Comparison of ENCODE assay signal across 1 cellular context in the genomic region with DNA sequence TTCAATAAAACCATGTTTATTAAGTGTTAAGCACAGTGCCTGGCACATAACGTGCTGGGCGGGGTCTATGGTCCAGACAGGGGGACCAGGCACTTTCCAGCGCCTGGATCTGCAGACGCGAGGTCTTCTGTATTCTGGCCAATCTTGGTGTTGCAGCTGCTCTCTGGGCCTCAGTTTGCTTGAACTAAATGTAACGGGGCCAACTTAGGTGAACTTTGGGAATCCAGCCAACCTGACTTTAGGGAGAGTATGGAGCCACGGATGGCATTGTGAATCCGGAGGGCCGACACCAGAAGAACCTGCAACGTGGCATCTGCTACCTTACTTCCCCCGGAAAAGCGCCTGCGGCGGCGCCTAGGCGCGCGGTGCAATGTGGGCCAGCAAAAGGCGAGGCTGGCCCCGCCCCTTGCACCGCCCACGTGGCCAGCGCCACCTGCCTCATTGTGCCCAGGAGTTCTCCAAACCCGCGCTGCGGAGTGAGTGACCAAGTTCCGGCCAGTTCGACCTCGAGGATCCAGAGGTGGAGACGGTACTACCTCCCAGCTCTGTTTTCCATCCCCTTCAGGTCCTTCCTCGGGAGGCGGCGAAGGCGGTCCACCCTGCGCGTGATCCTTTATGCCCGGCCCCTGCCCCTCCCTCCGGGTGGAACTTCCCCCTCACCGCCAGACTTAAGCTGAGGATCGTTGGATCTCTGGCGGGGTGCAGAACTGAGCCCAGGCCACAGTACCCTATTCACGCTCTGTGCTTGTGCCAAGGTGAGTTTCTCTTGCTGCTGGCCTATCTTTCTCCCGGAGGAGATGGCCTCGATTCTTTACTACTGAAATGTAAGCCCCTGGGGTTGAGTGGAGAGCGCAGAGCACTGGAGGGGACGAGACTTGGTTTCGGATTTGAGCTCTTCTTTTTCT.
TF ChIP-seq lines count a peak whose summit lies in the region.

A gene (plus strand): TSS at position 426 of the 905 bp plus-strand sequence. CDS start 10,969 bp downstream, outside the sequence.

TF ChIP-seq in H1, 55 proteins besides CTCF, POLR2A, EP300 and RAD21 (continues in another document):
- peak; percentile 70; the same call in 1 of the 2 replicates for TF ChIP-seq GTF2F1 (IDR thresholded peaks at IDR 0.05; ENCODE audit: borderline replicate concordance, low read depth, low read length)
- TF ChIP-seq FOSL1 (IDR thresholded peaks at IDR 0.05; ENCODE audit: insufficient read depth, low read depth, low read length) = no peak
- TF ChIP-seq, protein P1, sequence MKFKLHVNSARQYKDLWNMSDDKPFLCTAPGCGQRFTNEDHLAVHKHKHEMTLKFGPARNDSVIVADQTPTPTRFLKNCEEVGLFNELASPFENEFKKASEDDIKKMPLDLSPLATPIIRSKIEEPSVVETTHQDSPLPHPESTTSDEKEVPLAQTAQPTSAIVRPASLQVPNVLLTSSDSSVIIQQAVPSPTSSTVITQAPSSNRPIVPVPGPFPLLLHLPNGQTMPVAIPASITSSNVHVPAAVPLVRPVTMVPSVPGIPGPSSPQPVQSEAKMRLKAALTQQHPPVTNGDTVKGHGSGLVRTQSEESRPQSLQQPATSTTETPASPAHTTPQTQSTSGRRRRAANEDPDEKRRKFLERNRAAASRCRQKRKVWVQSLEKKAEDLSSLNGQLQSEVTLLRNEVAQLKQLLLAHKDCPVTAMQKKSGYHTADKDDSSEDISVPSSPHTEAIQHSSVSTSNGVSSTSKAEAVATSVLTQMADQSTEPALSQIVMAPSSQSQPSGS (IDR thresholded peaks at IDR 0.05; ENCODE audit: low read length) = peak; percentile 39; the same call in 1 of the 2 replicates
- TF ChIP-seq ZNF274 (IDR thresholded peaks at IDR 0.05; ENCODE audit: borderline replicate concordance, extremely low read depth, low read length) = no peak
- no peak for TF ChIP-seq CBX5 (IDR thresholded peaks at IDR 0.05; ENCODE audit: low read depth, low read length)
- no peak for TF ChIP-seq KDM5A (IDR thresholded peaks at IDR 0.05; ENCODE audit: low read length)
- TF ChIP-seq TAF1 (IDR thresholded peaks at IDR 0.05; ENCODE audit: low read depth, low read length) = peak; percentile 96
- TF ChIP-seq SP1 (IDR thresholded peaks at IDR 0.05; ENCODE audit: low read depth, low read length) = peak; percentile 36; the same call in 1 of the 2 replicates
- TF ChIP-seq, protein P2, sequence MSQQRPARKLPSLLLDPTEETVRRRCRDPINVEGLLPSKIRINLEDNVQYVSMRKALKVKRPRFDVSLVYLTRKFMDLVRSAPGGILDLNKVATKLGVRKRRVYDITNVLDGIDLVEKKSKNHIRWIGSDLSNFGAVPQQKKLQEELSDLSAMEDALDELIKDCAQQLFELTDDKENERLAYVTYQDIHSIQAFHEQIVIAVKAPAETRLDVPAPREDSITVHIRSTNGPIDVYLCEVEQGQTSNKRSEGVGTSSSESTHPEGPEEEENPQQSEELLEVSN (IDR thresholded peaks at IDR 0.05) = peak; percentile 99
- peak; percentile 31; the same call in 1 of the 2 replicates for TF ChIP-seq KDM1A (IDR thresholded peaks at IDR 0.05; ENCODE audit: borderline replicate concordance, low read length)
- no peak for TF ChIP-seq EGR1 (IDR thresholded peaks at IDR 0.05; ENCODE audit: borderline replicate concordance, low read depth, low read length)
- TF ChIP-seq RFX5 (IDR thresholded peaks at IDR 0.05; ENCODE audit: borderline replicate concordance, low read depth, low read length) = no peak
- peak; percentile 20 to 76; a peak in 1 of 4 replicates for TF ChIP-seq SIN3A (conservative IDR thresholded peaks at IDR 0.05 in 1 of 2, IDR thresholded peaks at IDR 0.05 in 1 of 2; ENCODE audit: low read depth in 1 of 2, low read length in 2 of 2)
- no peak for TF ChIP-seq SP2 (IDR thresholded peaks at IDR 0.05; ENCODE audit: low read length)
- TF ChIP-seq POLR2AphosphoS5 (IDR thresholded peaks at IDR 0.05; ENCODE audit: low read depth, low read length) = peak; percentile 99
- TF ChIP-seq POU5F1 (IDR thresholded peaks at IDR 0.05; ENCODE audit: low read depth, low read length) = no peak
- no peak for TF ChIP-seq SRF (IDR thresholded peaks at IDR 0.05; ENCODE audit: low read depth, low read length)
- TF ChIP-seq NANOG (IDR thresholded peaks at IDR 0.05; ENCODE audit: insufficient read depth, low read depth, low read length, poor library complexity, severe bottlenecking) = no peak
- TF ChIP-seq YY1 (IDR thresholded peaks at IDR 0.05; ENCODE audit: low read depth, low read length) = no peak
- TF ChIP-seq, protein P3, sequence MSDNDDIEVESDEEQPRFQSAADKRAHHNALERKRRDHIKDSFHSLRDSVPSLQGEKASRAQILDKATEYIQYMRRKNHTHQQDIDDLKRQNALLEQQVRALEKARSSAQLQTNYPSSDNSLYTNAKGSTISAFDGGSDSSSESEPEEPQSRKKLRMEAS (IDR thresholded peaks at IDR 0.05) = peak; percentile 99
- no peak for TF ChIP-seq EZH2 (IDR thresholded peaks at IDR 0.05; ENCODE audit: low read depth, low read length, severe bottlenecking)
- no peak for TF ChIP-seq SP4 (IDR thresholded peaks at IDR 0.05; ENCODE audit: low read length)
- TF ChIP-seq PHF8 (conservative IDR thresholded peaks at IDR 0.05; ENCODE audit: low read depth, low read length) = peak; percentile 90
- peak; percentile 50; the same call in 1 of the 2 replicates for TF ChIP-seq CREB1 (IDR thresholded peaks at IDR 0.05)
- TF ChIP-seq NRF1 (IDR thresholded peaks at IDR 0.05; ENCODE audit: low read depth, low read length) = no peak
- TF ChIP-seq TBP (IDR thresholded peaks at IDR 0.05; ENCODE audit: low read depth, low read length) = peak; percentile 90
- TF ChIP-seq, protein P4, sequence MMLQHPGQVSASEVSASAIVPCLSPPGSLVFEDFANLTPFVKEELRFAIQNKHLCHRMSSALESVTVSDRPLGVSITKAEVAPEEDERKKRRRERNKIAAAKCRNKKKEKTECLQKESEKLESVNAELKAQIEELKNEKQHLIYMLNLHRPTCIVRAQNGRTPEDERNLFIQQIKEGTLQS (IDR thresholded peaks at IDR 0.05; ENCODE audit: insufficient read depth, low read depth, low read length) = peak; percentile 70
- TF ChIP-seq CHD1 (IDR thresholded peaks at IDR 0.05; ENCODE audit: low read depth, low read length) = no peak
- peak; percentile 54 for TF ChIP-seq SAP30 (IDR thresholded peaks at IDR 0.05; ENCODE audit: insufficient read depth, insufficient replicate concordance, low read length)
- peak in 1 of 2 experiments; percentile 44; a peak in 2 of 4 replicates for TF ChIP-seq HDAC2 (IDR thresholded peaks at IDR 0.05; ENCODE audit: borderline replicate concordance in 1 of 2, low read depth in 2 of 2, low read length in 2 of 2)
- no peak for TF ChIP-seq JUN (IDR thresholded peaks at IDR 0.05; ENCODE audit: low read depth, low read length)
- TF ChIP-seq CHD2 (IDR thresholded peaks at IDR 0.05; ENCODE audit: low read length) = peak; percentile 75
- no peak for TF ChIP-seq HDAC6 (IDR thresholded peaks at IDR 0.05; ENCODE audit: low read depth, low read length)
- TF ChIP-seq BRCA1 (IDR thresholded peaks at IDR 0.05; ENCODE audit: low read depth, low read length) = no peak
- TF ChIP-seq, protein P5, sequence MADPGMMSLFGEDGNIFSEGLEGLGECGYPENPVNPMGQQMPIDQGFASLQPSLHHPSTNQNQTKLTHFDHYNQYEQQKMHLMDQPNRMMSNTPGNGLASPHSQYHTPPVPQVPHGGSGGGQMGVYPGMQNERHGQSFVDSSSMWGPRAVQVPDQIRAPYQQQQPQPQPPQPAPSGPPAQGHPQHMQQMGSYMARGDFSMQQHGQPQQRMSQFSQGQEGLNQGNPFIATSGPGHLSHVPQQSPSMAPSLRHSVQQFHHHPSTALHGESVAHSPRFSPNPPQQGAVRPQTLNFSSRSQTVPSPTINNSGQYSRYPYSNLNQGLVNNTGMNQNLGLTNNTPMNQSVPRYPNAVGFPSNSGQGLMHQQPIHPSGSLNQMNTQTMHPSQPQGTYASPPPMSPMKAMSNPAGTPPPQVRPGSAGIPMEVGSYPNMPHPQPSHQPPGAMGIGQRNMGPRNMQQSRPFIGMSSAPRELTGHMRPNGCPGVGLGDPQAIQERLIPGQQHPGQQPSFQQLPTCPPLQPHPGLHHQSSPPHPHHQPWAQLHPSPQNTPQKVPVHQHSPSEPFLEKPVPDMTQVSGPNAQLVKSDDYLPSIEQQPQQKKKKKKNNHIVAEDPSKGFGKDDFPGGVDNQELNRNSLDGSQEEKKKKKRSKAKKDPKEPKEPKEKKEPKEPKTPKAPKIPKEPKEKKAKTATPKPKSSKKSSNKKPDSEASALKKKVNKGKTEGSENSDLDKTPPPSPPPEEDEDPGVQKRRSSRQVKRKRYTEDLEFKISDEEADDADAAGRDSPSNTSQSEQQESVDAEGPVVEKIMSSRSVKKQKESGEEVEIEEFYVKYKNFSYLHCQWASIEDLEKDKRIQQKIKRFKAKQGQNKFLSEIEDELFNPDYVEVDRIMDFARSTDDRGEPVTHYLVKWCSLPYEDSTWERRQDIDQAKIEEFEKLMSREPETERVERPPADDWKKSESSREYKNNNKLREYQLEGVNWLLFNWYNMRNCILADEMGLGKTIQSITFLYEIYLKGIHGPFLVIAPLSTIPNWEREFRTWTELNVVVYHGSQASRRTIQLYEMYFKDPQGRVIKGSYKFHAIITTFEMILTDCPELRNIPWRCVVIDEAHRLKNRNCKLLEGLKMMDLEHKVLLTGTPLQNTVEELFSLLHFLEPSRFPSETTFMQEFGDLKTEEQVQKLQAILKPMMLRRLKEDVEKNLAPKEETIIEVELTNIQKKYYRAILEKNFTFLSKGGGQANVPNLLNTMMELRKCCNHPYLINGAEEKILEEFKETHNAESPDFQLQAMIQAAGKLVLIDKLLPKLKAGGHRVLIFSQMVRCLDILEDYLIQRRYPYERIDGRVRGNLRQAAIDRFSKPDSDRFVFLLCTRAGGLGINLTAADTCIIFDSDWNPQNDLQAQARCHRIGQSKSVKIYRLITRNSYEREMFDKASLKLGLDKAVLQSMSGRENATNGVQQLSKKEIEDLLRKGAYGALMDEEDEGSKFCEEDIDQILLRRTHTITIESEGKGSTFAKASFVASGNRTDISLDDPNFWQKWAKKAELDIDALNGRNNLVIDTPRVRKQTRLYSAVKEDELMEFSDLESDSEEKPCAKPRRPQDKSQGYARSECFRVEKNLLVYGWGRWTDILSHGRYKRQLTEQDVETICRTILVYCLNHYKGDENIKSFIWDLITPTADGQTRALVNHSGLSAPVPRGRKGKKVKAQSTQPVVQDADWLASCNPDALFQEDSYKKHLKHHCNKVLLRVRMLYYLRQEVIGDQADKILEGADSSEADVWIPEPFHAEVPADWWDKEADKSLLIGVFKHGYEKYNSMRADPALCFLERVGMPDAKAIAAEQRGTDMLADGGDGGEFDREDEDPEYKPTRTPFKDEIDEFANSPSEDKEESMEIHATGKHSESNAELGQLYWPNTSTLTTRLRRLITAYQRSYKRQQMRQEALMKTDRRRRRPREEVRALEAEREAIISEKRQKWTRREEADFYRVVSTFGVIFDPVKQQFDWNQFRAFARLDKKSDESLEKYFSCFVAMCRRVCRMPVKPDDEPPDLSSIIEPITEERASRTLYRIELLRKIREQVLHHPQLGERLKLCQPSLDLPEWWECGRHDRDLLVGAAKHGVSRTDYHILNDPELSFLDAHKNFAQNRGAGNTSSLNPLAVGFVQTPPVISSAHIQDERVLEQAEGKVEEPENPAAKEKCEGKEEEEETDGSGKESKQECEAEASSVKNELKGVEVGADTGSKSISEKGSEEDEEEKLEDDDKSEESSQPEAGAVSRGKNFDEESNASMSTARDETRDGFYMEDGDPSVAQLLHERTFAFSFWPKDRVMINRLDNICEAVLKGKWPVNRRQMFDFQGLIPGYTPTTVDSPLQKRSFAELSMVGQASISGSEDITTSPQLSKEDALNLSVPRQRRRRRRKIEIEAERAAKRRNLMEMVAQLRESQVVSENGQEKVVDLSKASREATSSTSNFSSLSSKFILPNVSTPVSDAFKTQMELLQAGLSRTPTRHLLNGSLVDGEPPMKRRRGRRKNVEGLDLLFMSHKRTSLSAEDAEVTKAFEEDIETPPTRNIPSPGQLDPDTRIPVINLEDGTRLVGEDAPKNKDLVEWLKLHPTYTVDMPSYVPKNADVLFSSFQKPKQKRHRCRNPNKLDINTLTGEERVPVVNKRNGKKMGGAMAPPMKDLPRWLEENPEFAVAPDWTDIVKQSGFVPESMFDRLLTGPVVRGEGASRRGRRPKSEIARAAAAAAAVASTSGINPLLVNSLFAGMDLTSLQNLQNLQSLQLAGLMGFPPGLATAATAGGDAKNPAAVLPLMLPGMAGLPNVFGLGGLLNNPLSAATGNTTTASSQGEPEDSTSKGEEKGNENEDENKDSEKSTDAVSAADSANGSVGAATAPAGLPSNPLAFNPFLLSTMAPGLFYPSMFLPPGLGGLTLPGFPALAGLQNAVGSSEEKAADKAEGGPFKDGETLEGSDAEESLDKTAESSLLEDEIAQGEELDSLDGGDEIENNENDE (IDR thresholded peaks at IDR 0.05; ENCODE audit: insufficient replicate concordance, low read length) = no peak
- no peak for TF ChIP-seq CBX8 (IDR thresholded peaks at IDR 0.05; ENCODE audit: borderline replicate concordance, low read depth, low read length)
- TF ChIP-seq JUND (IDR thresholded peaks at IDR 0.05; ENCODE audit: low read length) = no peak; the same call in 1 of the 2 replicates
- no peak for TF ChIP-seq CEBPB (IDR thresholded peaks at IDR 0.05; ENCODE audit: low read depth, low read length)
- TF ChIP-seq SIRT6 (IDR thresholded peaks at IDR 0.05; ENCODE audit: low read length) = no peak
- TF ChIP-seq KDM4A (IDR thresholded peaks at IDR 0.05; ENCODE audit: low read depth, low read length, severe bottlenecking) = peak; percentile 67
- TF ChIP-seq MAFK (IDR thresholded peaks at IDR 0.05; ENCODE audit: low read depth, low read length) = no peak
- no peak for TF ChIP-seq RNF2 (IDR thresholded peaks at IDR 0.05; ENCODE audit: borderline replicate concordance, low read depth, low read length, missing control alignments, poor library complexity, severe bottlenecking)
- TF ChIP-seq RXRA (IDR thresholded peaks at IDR 0.05; ENCODE audit: insufficient read depth, low read depth, low read length) = no peak
- no peak for TF ChIP-seq TEAD4 (IDR thresholded peaks at IDR 0.05; ENCODE audit: low read depth, low read length)
- TF ChIP-seq BCL11A (IDR thresholded peaks at IDR 0.05; ENCODE audit: low read depth in 2 of 2, low read length in 2 of 2) = no peak
- TF ChIP-seq SUZ12 (IDR thresholded peaks at IDR 0.05; ENCODE audit: low read length) = no peak
- peak; percentile 76 for TF ChIP-seq TAF7 (optimal IDR thresholded peaks at IDR 0.05; ENCODE audit: borderline replicate concordance, low read depth, low read length)
- TF ChIP-seq SIX5 (IDR thresholded peaks at IDR 0.05; ENCODE audit: low read depth, low read length) = no peak
- TF ChIP-seq, protein P6, sequence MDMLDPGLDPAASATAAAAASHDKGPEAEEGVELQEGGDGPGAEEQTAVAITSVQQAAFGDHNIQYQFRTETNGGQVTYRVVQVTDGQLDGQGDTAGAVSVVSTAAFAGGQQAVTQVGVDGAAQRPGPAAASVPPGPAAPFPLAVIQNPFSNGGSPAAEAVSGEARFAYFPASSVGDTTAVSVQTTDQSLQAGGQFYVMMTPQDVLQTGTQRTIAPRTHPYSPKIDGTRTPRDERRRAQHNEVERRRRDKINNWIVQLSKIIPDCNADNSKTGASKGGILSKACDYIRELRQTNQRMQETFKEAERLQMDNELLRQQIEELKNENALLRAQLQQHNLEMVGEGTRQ (IDR thresholded peaks at IDR 0.05; ENCODE audit: low read length) = peak; percentile 91
- no peak for TF ChIP-seq ASH2L (IDR thresholded peaks at IDR 0.05; ENCODE audit: low read length)
- TF ChIP-seq TCF12 (IDR thresholded peaks at IDR 0.05; ENCODE audit: low read depth, low read length) = no peak
- no peak for TF ChIP-seq CTBP2 (IDR thresholded peaks at IDR 0.05; ENCODE audit: borderline replicate concordance, insufficient read depth, insufficient read length, low read length)
- 0 out of 2 replicates have a peak, but pooled peaks have one; percentile 62 for TF ChIP-seq RBBP5 (IDR thresholded peaks at IDR 0.05; ENCODE audit: borderline replicate concordance, low read depth, low read length)
- TF ChIP-seq GABPA (IDR thresholded peaks at IDR 0.05; ENCODE audit: borderline replicate concordance, insufficient read depth, low read length) = no peak
